In the genomic region with DNA sequence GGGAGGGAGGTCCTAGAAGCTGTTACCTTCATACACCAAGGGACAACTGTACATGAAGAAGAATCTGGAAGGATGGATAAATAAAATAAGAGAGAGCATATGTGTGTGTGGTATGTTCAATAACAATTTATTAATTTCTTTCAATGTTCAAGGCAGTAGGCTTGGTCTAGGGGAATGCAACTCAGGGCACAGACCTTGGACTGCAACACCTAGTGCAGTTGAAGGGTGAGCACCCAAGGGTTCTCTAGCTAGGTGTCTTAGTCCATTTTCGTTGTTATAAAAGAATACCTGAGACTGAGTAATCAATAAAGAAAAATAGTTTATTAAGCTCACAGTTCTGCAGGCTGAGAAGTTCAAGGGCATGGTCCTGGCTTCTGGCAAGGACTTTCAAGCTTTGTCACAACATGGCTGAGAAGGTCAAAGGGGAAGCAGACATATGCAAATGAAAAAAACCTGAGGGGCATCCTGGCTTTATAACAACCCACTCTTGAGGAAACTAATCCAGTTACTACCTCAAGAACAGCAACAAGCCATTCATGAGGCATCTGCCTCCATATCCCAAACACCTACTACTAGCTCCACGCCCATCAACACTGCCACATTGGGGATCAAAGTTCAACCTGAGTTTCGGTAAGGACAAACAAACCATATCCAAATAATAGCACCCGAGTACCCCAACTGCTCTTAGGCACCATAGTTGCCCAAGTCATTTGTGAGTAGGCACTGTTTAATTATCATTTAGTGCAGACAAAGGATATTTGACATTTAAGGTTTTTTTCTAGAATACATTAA, we compare ENCODE assay signal across 28 cellular contexts.
"Had no signal": no experiment of that assay in that cellular context is flagged by ENCODE, and none has a peak within 500 bp of the region (broad histone marks: within the 10 kb centered on the region; RNA-seq: fewer than 3 reads in every experiment).

No MANE protein-coding gene starts in this region.

- H3K27ac ChIP-seq: colonic mucosa, coronary artery, dorsolateral prefrontal cortex, epithelial cell of prostate, esophagus muscularis mucosa, esophagus squamous epithelium, foreskin keratinocyte, gastrocnemius medialis, gastroesophageal sphincter, heart left ventricle, heart right ventricle had no signal

- DNase-seq: colonic mucosa; cortex of kidney; dermis blood vessel endothelial cell; dorsolateral prefrontal cortex; effector CD4-positive, alpha-beta T cell; effector CD8-positive, alpha-beta T cell; effector memory CD4-positive, alpha-beta T cell; effector memory CD8-positive, alpha-beta T cell; endodermal cell; erythroblast; esophagus squamous epithelium; foreskin fibroblast; foreskin keratinocyte; foreskin melanocyte; gastrocnemius medialis; glutamatergic neuron; head of caudate nucleus; heart left ventricle; heart right ventricle had no signal

- H3K9me3 ChIP-seq: colonic mucosa, esophagus muscularis mucosa, esophagus squamous epithelium, gastrocnemius medialis, gastroesophageal sphincter, heart left ventricle, heart right ventricle had no signal

- FAIRE-seq: colon, endometrium, endothelial cell of umbilical vein, frontal cortex had no signal

- H3K36me3 ChIP-seq: colonic mucosa, esophagus muscularis mucosa, esophagus squamous epithelium, gastrocnemius medialis, gastroesophageal sphincter, heart left ventricle, heart right ventricle had no signal

- H3K4me3 ChIP-seq: colonic mucosa, coronary artery, dorsolateral prefrontal cortex, esophagus muscularis mucosa, esophagus squamous epithelium, gastrocnemius medialis, gastroesophageal sphincter, heart left ventricle, heart right ventricle had no signal

- ATAC-seq: effector memory CD8-positive, alpha-beta T cell; esophagus mucosa; foreskin keratinocyte; gastrocnemius medialis; gastroesophageal sphincter; heart left ventricle; heart right ventricle had no signal

- H3K4me1 ChIP-seq: colonic mucosa, esophagus muscularis mucosa, esophagus squamous epithelium, foreskin keratinocyte, gastrocnemius medialis, gastroesophageal sphincter, heart left ventricle, heart right ventricle had no signal

- H3K27me3 ChIP-seq: colonic mucosa, dorsolateral prefrontal cortex, esophagus muscularis mucosa, esophagus squamous epithelium, foreskin keratinocyte, gastrocnemius medialis, gastroesophageal sphincter, heart left ventricle, heart right ventricle had no signal
